ENCODE assay signal across 8 cellular contexts in genomic region chr14:73787760-73788508, GRCh38.
A peak's percentile ranks its signal among the peaks of the same experiment; 100 is the strongest.
DNase-seq lines count a peak whose midpoint lies in the region; ATAC-seq and TF ChIP-seq lines count a peak whose summit lies in the region.

No MANE protein-coding gene starts in this region.

- TF ChIP-seq POLR2A in esophagus squamous epithelium (IDR thresholded peaks at IDR 0.05) = no peak

- peaks cover 38 to 55% (median 47%) of the 10 kb centered on the region in 4 donors for H3K4me1 Mint-ChIP-seq in CD4-positive, CD25-positive, alpha-beta regulatory T cell
- H3K4me1 Mint-ChIP-seq in HFFc6 (ENCODE audit: low read depth) = peaks cover 70% of the 10 kb centered on the region
- H3K4me1 Mint-ChIP-seq in activated CD4-positive, alpha-beta memory T cell treated with anti-CD3 and anti-CD28 coated beads for 36 hours (ENCODE audit: low read depth) = peaks cover 48% of the 10 kb centered on the region

- H3K36me3 Mint-ChIP-seq in CD4-positive, CD25-positive, alpha-beta regulatory T cell = no peaks in the 10 kb centered on the region
- H3K36me3 Mint-ChIP-seq in HFFc6 (ENCODE audit: low read depth) = peaks cover 4% of the 10 kb centered on the region
- peaks cover 8% of the 10 kb centered on the region for H3K36me3 Mint-ChIP-seq in activated CD4-positive, alpha-beta memory T cell treated with anti-CD3 and anti-CD28 coated beads for 36 hours

- 0 to 1% methylated on average over 11 of the region's 11 CpGs for WGBS in esophagus squamous epithelium, 2 donors

- TF ChIP-seq CTCF in HFFc6 (IDR thresholded peaks at IDR 0.05) = no peak
- TF ChIP-seq CTCF in esophagus squamous epithelium (IDR thresholded peaks at IDR 0.05) = no peak

- CTCF ChIA-PET in activated CD4-positive, alpha-beta memory T cell treated with anti-CD3 and anti-CD28 coated beads for 36 hours (lab: Charles Lee) = interaction anchor here (0.6 to 7.1 kb wide), 14 partner anchors 8 to 91 kb away, joined by 3 to 55 read pairs (median 8); partner anchors contain the start of gene PTGR2

- intact Hi-C loops in activated CD4-positive, alpha-beta memory T cell treated with anti-CD3 and anti-CD28 coated beads for 36 hours (cut with micrococcal nuclease) = loop anchor here (1.0 to 5.0 kb wide), 3 partner anchors 18 to 37 kb away; no protein-coding TSS in a partner anchor
- intact Hi-C loops in esophagus squamous epithelium (cut with DNase I) = no loop called here

- H3K4me1 ChIP-seq in CD4-positive, CD25-positive, alpha-beta regulatory T cell (ENCODE audit: control insufficient read depth, insufficient read depth, low read length, poor library complexity, severe bottlenecking) = peaks cover 57% of the 10 kb centered on the region
- H3K4me1 ChIP-seq in esophagus squamous epithelium = peaks cover 33 to 75% (median 35%) of the 10 kb centered on the region in 3 donors

- DNase-seq in CD4-positive, CD25-positive, alpha-beta regulatory T cell = peak in 1 of 3 donors; percentile 54
- DNase-seq in HFFc6 = no peak
- DNase-seq in activated CD4-positive, alpha-beta memory T cell treated with anti-CD3 and anti-CD28 coated beads for 36 hours = peak; percentile 76
- DNase-seq in esophagus squamous epithelium (lab: John Stamatoyannopoulos, UW) = no peak
- DNase-seq in pons (ENCODE audit: low spot score) = peak; percentile 64
- no peak for DNase-seq in NCI-H2227 (lab: John Stamatoyannopoulos, UW; ENCODE audit: unreplicated experiment)
- no peak for DNase-seq in activated gamma-delta T cell treated with Interleukin-2 at 50 U/mL for 16 hours

- no peaks in the 10 kb centered on the region for H3K9me3 ChIP-seq in CD4-positive, CD25-positive, alpha-beta regulatory T cell (ENCODE audit: control insufficient read depth in 2 of 2, low read length in 2 of 2)
- no peaks in the 10 kb centered on the region for H3K9me3 ChIP-seq in esophagus squamous epithelium

- H3K4me3 Mint-ChIP-seq in CD4-positive, CD25-positive, alpha-beta regulatory T cell = peak overlapping the region; percentile 95 to 99 (median 98)
- H3K4me3 Mint-ChIP-seq in HFFc6 = peak overlapping the region; percentile 95
- H3K4me3 Mint-ChIP-seq in activated CD4-positive, alpha-beta memory T cell treated with anti-CD3 and anti-CD28 coated beads for 36 hours = peak overlapping the region; percentile 92

- no peaks in the 10 kb centered on the region for H3K9me3 Mint-ChIP-seq in CD4-positive, CD25-positive, alpha-beta regulatory T cell
- H3K9me3 Mint-ChIP-seq in HFFc6 = no peaks in the 10 kb centered on the region
- H3K9me3 Mint-ChIP-seq in activated CD4-positive, alpha-beta memory T cell treated with anti-CD3 and anti-CD28 coated beads for 36 hours = no peaks in the 10 kb centered on the region

- no peaks in the 10 kb centered on the region for H3K36me3 ChIP-seq in CD4-positive, CD25-positive, alpha-beta regulatory T cell (ENCODE audit: control insufficient read depth, insufficient read depth, low read length)
- no peaks in the 10 kb centered on the region for H3K36me3 ChIP-seq in esophagus squamous epithelium

- no peak for ATAC-seq in CD4-positive, CD25-positive, alpha-beta regulatory T cell (ENCODE audit: low read depth in 2 of 2)
- no peak for ATAC-seq in HG03097 (IDR thresholded peaks at IDR 0.05; ENCODE audit: low FRiP score, unreplicated experiment)

- H3K4me3 ChIP-seq in CD4-positive, CD25-positive, alpha-beta regulatory T cell (ENCODE audit: low read depth, low read length) = peak overlapping the region; percentile 92
- H3K4me3 ChIP-seq in esophagus squamous epithelium = peak overlapping the region; percentile 54 to 91 (median 73)

- H3K27ac Mint-ChIP-seq in CD4-positive, CD25-positive, alpha-beta regulatory T cell = peak overlapping the region; percentile 99 to 100 (median 99)
- H3K27ac Mint-ChIP-seq in HFFc6 = peak overlapping the region; percentile 100
- H3K27ac Mint-ChIP-seq in activated CD4-positive, alpha-beta memory T cell treated with anti-CD3 and anti-CD28 coated beads for 36 hours = peak overlapping the region; percentile 100

- peak overlapping the region; percentile 83 for H3K27ac ChIP-seq in CD4-positive, CD25-positive, alpha-beta regulatory T cell (ENCODE audit: insufficient read depth, low read length, poor library complexity, severe bottlenecking)
- peak overlapping the region; percentile 95 to 99 (median 98) for H3K27ac ChIP-seq in esophagus squamous epithelium

- POLR2A ChIA-PET in activated CD4-positive, alpha-beta memory T cell treated with anti-CD3 and anti-CD28 coated beads for 36 hours (lab: Charles Lee) = interaction anchor here (0.6 to 7.3 kb wide), 13 partner anchors 11 to 976 kb away, joined by 3 to 211 read pairs (median 5); partner anchors contain the start of genes PTGR2, RBM25 and ZNF410

- no peaks in the 10 kb centered on the region for H3K27me3 Mint-ChIP-seq in CD4-positive, CD25-positive, alpha-beta regulatory T cell
- H3K27me3 Mint-ChIP-seq in HFFc6 (ENCODE audit: insufficient read depth) = peaks cover 7% of the 10 kb centered on the region
- no peaks in the 10 kb centered on the region for H3K27me3 Mint-ChIP-seq in activated CD4-positive, alpha-beta memory T cell treated with anti-CD3 and anti-CD28 coated beads for 36 hours

- no peaks in the 10 kb centered on the region for H3K27me3 ChIP-seq in CD4-positive, CD25-positive, alpha-beta regulatory T cell (ENCODE audit: control insufficient read depth, insufficient read depth, low read length)
- H3K27me3 ChIP-seq in esophagus squamous epithelium = no peaks in the 10 kb centered on the region

Comparison
In these comparisons a context has a peak if more than half of its experiments do, and no peak if none do; other contexts are left out.
1. DNase-seq: peak in activated CD4-positive, alpha-beta memory T cell treated with anti-CD3 and anti-CD28 coated beads for 36 hours (single experiment) and pons (single experiment); none in HFFc6 (single experiment), esophagus squamous epithelium (single experiment), NCI-H2227 (single experiment) and activated gamma-delta T cell treated with Interleukin-2 at 50 U/mL for 16 hours (single experiment).
2. Peak in every context shown above with its lines, with median percentiles within 50 percentile points of each other: H3K27ac Mint-ChIP-seq and H3K4me3 Mint-ChIP-seq.